13 cellular contexts compared by ENCODE assay signal in the genomic region with DNA sequence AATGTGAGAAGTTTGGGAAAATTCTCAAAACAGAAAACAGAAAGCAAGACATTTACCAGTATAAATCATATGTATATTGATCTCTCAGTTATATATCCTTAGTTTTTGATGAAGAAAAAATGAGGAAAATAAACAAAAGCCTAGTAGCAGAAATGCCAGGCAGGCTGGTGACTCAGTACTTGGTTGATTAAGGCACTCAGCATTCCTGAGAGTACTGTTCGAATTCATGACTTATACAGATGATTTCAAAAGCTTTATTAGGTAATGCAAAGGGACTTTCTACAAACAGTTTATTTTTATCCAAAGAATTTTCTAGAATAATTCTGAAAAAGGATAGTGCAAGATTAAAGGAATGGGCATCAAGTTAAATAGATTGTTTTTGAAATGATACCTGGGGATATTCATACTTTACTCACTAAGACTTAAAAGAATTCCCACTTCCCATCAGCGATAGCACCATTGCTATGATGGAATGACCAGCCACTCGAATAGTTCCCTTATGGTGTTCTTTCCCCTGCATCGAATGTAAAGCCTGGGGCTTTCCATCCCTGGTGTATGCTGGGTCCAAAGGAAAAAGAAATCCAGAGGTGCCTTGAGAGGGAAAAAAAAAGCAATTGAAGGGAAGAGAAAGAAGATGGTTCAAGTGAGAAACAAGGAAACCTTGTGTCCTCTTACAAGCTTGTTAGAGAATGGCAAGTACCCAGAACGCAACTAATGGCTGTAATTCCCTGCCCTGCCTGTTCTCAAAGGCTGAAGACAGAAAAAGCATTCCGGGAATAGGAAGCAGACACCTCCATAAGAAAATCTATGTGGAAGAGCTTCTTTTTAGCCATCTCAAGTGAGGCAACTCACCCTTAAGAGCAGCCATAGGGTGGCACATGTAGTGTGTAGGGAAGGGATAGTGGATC.
DNase-seq lines count a peak whose midpoint lies in the region; ATAC-seq and TF ChIP-seq lines count a peak whose summit lies in the region.
"Had no signal": no experiment of that assay in that cellular context is flagged by ENCODE, and none has a peak within 500 bp of the region (broad histone marks: within the 10 kb centered on the region; RNA-seq: fewer than 3 reads in every experiment).

No MANE protein-coding gene starts in this region.

- no peaks in the 10 kb centered on the region for H3K9me3 Mint-ChIP-seq in stimulated activated naive B cell treated with anti-CD40 and anti-IgM and Interleukin-4, amounts not matched to agents 10 μg/mL and 1 μg/mL and 100 μg/mL, for 72 hours
- H3K9me3 Mint-ChIP-seq: activated T-cell treated with anti-CD3 and anti-CD28 coated beads, Interleukin-2, amount 50 U/mL, for 24 hours had no signal

- no peaks in the 10 kb centered on the region for H3K36me3 ChIP-seq in smooth muscle cell (ENCODE audit: low read depth)
- H3K36me3 ChIP-seq in ascending aorta: no peaks in the 10 kb centered on the region

- H4K20me1 ChIP-seq in smooth muscle cell (ENCODE audit: low read depth): no peaks in the 10 kb centered on the region

- H3F3A ChIP-seq in smooth muscle cell (ENCODE audit: low read depth): no peaks in the 10 kb centered on the region

- no peaks in the 10 kb centered on the region for H3K27me3 ChIP-seq in foreskin keratinocyte
- H3K27me3 ChIP-seq in smooth muscle cell (ENCODE audit: low read depth): no peaks in the 10 kb centered on the region
- H3K27me3 ChIP-seq in ascending aorta: no peaks in the 10 kb centered on the region

- H3K4me3 ChIP-seq in smooth muscle cell (no peak overlapping the region), ascending aorta (no peak overlapping the region)

- peak overlapping the region; percentile 68 for H2AFZ ChIP-seq in smooth muscle cell (ENCODE audit: low read depth)

- no peaks in the 10 kb centered on the region for H3K4me1 Mint-ChIP-seq in stimulated activated naive B cell treated with anti-CD40 and anti-IgM and Interleukin-4, amounts not matched to agents 10 μg/mL and 1 μg/mL and 100 μg/mL, for 72 hours

- H3K9me3 ChIP-seq in smooth muscle cell (replicated peaks; ENCODE audit: low read depth): no peaks in the 10 kb centered on the region
- H3K9me3 ChIP-seq in ascending aorta: no peaks in the 10 kb centered on the region

- TF ChIP-seq CTCF in foreskin keratinocyte (conservative IDR thresholded peaks at IDR 0.05) (no peak), smooth muscle cell (IDR thresholded peaks at IDR 0.05; ENCODE audit: borderline replicate concordance, insufficient read depth, poor library complexity, severe bottlenecking) (no peak), ascending aorta (IDR thresholded peaks at IDR 0.05) (no peak)

- no peak overlapping the region for H3K27ac Mint-ChIP-seq in stimulated activated naive B cell treated with anti-CD40 and anti-IgM and Interleukin-4, amounts not matched to agents 10 μg/mL and 1 μg/mL and 100 μg/mL, for 72 hours
- H3K27ac Mint-ChIP-seq: activated T-cell treated with anti-CD3 and anti-CD28 coated beads, Interleukin-2, amount 50 U/mL, for 24 hours; WTC11 had no signal

- H3K79me2 ChIP-seq in smooth muscle cell (ENCODE audit: low read depth): no peaks in the 10 kb centered on the region

- H3K4me2 ChIP-seq in smooth muscle cell: peak overlapping the region; percentile 74

- no peaks in the 10 kb centered on the region for H3K36me3 Mint-ChIP-seq in stimulated activated naive B cell treated with anti-CD40 and anti-IgM and Interleukin-4, amounts not matched to agents 10 μg/mL and 1 μg/mL and 100 μg/mL, for 72 hours
- H3K36me3 Mint-ChIP-seq: WTC11 had no signal

- H3K4me1 ChIP-seq in foreskin keratinocyte (no peaks in the 10 kb centered on the region), smooth muscle cell (ENCODE audit: low read depth) (peaks cover 10% of the 10 kb centered on the region), ascending aorta (no peaks in the 10 kb centered on the region)

- WGBS in smooth muscle cell (ENCODE audit: low lambda C conversion rate): 63% methylated on average over 6 of the region's 6 CpGs

- H3K27me3 Mint-ChIP-seq in stimulated activated naive B cell treated with anti-CD40 and anti-IgM and Interleukin-4, amounts not matched to agents 10 μg/mL and 1 μg/mL and 100 μg/mL, for 72 hours: peaks cover 0 to 6% of the 10 kb centered on the region in 2 donors

- intact Hi-C loops in ascending aorta (cut with DNase I): no loop called here

- peak overlapping the region; percentile 26 for H3K9ac ChIP-seq in smooth muscle cell (ENCODE audit: low read depth)

- DNase-seq in H4 (ENCODE audit: low spot score) (peak; percentile 89), amniotic stem cell (lab: John Stamatoyannopoulos, UW) (peak; percentile 37), foreskin keratinocyte (peak; percentile 44 to 71), smooth muscle cell (lab: John Stamatoyannopoulos, UW; ENCODE audit: unreplicated experiment) (no peak), ascending aorta (ENCODE audit: low spot score in 2 of 2) (no peak), GM19238 (ENCODE audit: insufficient read length, low spot score) (no peak)
- DNase-seq in stimulated activated naive B cell treated with anti-CD40 and anti-IgM and Interleukin-4, amounts not matched to agents 10 μg/mL and 1 μg/mL and 100 μg/mL, for 72 hours: no peak
- DNase-seq: activated T-cell treated with anti-CD3 and anti-CD28 coated beads, Interleukin-2, amount 50 U/mL, for 24 hours; DMS79; NCI-H2227 treated with DMSO at 0.1 percent for 48 hours; stimulated activated CD4-positive, alpha-beta T cell treated with anti-CD3 and anti-CD28 coated beads, Interleukin-4, amount 100 ng/mL, for 1 hour had no signal

- H3K4me3 Mint-ChIP-seq in stimulated activated naive B cell treated with anti-CD40 and anti-IgM and Interleukin-4, amounts not matched to agents 10 μg/mL and 1 μg/mL and 100 μg/mL, for 72 hours: no peak overlapping the region
- H3K4me3 Mint-ChIP-seq: activated T-cell treated with anti-CD3 and anti-CD28 coated beads, Interleukin-2, amount 50 U/mL, for 24 hours; WTC11 had no signal

- H3K27ac ChIP-seq in foreskin keratinocyte (no peak overlapping the region), smooth muscle cell (ENCODE audit: low read depth) (peak overlapping the region; percentile 65), ascending aorta (no peak overlapping the region)

- ATAC-seq in foreskin keratinocyte: peak; percentile 82
- ATAC-seq in GM19395 (IDR thresholded peaks at IDR 0.05; ENCODE audit: unreplicated experiment): no peak
- ATAC-seq in stimulated activated naive B cell treated with anti-CD40 and anti-IgM and Interleukin-4, amounts not matched to agents 10 μg/mL and 1 μg/mL and 100 μg/mL, for 72 hours (replicated peaks): no peak
- ATAC-seq: WTC11 had no signal

Comparison
In these comparisons a context has a peak if more than half of its experiments do, and no peak if none do; other contexts are left out.
1. DNase-seq: peak in H4 (single experiment), amniotic stem cell (single experiment) and foreskin keratinocyte (2 of 2); none in smooth muscle cell (single experiment), ascending aorta (0 of 2), GM19238 (single experiment) and stimulated activated naive B cell treated with anti-CD40 and anti-IgM and Interleukin-4, amounts not matched to agents 10 μg/mL and 1 μg/mL and 100 μg/mL, for 72 hours (single experiment).